In genomic region chr9:74846771-74847170, GRCh38 we compare ENCODE assay signal across 21 cellular contexts. TPM values are rescaled to one million over a fixed set of nuclear protein-coding genes. Genes with fewer than 3 reads are reported as not detected.
"Had no signal": no experiment of that assay in that cellular context is flagged by ENCODE, and none has a peak within 500 bp of the region (broad histone marks: within the 10 kb centered on the region; RNA-seq: fewer than 3 reads in every experiment).

No MANE protein-coding gene starts in this region.

- H3K4me1 Mint-ChIP-seq: activated B cell treated with CpG ODN at 0.5 μM for 24 hours; activated CD4-positive, alpha-beta T cell treated with anti-CD3 and anti-CD28 coated beads, Interleukin-2, amount 10 ng/mL, durations not matched to agents 7 days and 5 days; activated naive CD4-positive, alpha-beta T cell treated with anti-CD3 and anti-CD28 coated beads, Interleukin-2, amount 10 ng/mL, durations not matched to agents 7 days and 5 days; activated T-helper 17 cell treated with anti-CD3 and anti-CD28 coated beads, Interleukin-2, amount 50 U/mL, for 72 hours; naive thymus-derived CD8-positive, alpha-beta T cell; stimulated activated memory B cell treated with anti-CD40 and anti-IgM and Interleukin-4, amounts not matched to agents 10 μg/mL and 1 μg/mL and 100 μg/mL, for 72 hours had no signal

- H3K9me3 Mint-ChIP-seq: activated CD4-positive, alpha-beta T cell treated with anti-CD3 and anti-CD28 coated beads, Interleukin-2, amount 10 ng/mL, durations not matched to agents 7 days and 5 days; activated naive CD4-positive, alpha-beta T cell treated with anti-CD3 and anti-CD28 coated beads, Interleukin-2, amount 10 ng/mL, durations not matched to agents 7 days and 5 days; activated T-helper 17 cell treated with anti-CD3 and anti-CD28 coated beads, Interleukin-2, amount 50 U/mL, for 72 hours; stimulated activated memory B cell treated with anti-CD40 and anti-IgM and Interleukin-4, amounts not matched to agents 10 μg/mL and 1 μg/mL and 100 μg/mL, for 72 hours; T-helper 1 cell treated with Interleukin-12 subunit alpha and Interleukin-12 subunit beta and Interleukin-4 antibody, amounts not matched to agents 30 μg/mL and 1 μg/mL, for 36 hours had no signal

- H3K36me3 ChIP-seq: brain microvascular endothelial cell, esophagus muscularis mucosa, heart left ventricle, right atrium auricular region, tibial artery had no signal

- H3K9me3 ChIP-seq: mucosa of descending colon, neutrophil, tibial artery had no signal

- H3K27ac ChIP-seq: brain microvascular endothelial cell, dorsolateral prefrontal cortex, esophagus muscularis mucosa, heart left ventricle, neutrophil, right atrium auricular region, tibial artery had no signal

- H3K4me3 Mint-ChIP-seq: activated B cell treated with CpG ODN at 0.5 μM for 24 hours; activated CD4-positive, alpha-beta T cell treated with anti-CD3 and anti-CD28 coated beads, Interleukin-2, amount 10 ng/mL, durations not matched to agents 7 days and 5 days; activated naive CD4-positive, alpha-beta T cell treated with anti-CD3 and anti-CD28 coated beads, Interleukin-2, amount 10 ng/mL, durations not matched to agents 7 days and 5 days; activated T-helper 17 cell treated with anti-CD3 and anti-CD28 coated beads, Interleukin-2, amount 50 U/mL, for 72 hours; naive thymus-derived CD8-positive, alpha-beta T cell; stimulated activated memory B cell treated with anti-CD40 and anti-IgM and Interleukin-4, amounts not matched to agents 10 μg/mL and 1 μg/mL and 100 μg/mL, for 72 hours; T-helper 1 cell treated with Interleukin-12 subunit alpha and Interleukin-12 subunit beta and Interleukin-4 antibody, amounts not matched to agents 30 μg/mL and 1 μg/mL, for 36 hours had no signal

- H3K27me3 Mint-ChIP-seq: activated CD4-positive, alpha-beta T cell treated with anti-CD3 and anti-CD28 coated beads, Interleukin-2, amount 10 ng/mL, durations not matched to agents 7 days and 5 days; activated naive CD4-positive, alpha-beta T cell treated with anti-CD3 and anti-CD28 coated beads, Interleukin-2, amount 10 ng/mL, durations not matched to agents 7 days and 5 days; stimulated activated memory B cell treated with anti-CD40 and anti-IgM and Interleukin-4, amounts not matched to agents 10 μg/mL and 1 μg/mL and 100 μg/mL, for 72 hours had no signal

- H3K36me3 Mint-ChIP-seq: activated naive CD4-positive, alpha-beta T cell treated with anti-CD3 and anti-CD28 coated beads, Interleukin-2, amount 10 ng/mL, durations not matched to agents 7 days and 5 days; stimulated activated memory B cell treated with anti-CD40 and anti-IgM and Interleukin-4, amounts not matched to agents 10 μg/mL and 1 μg/mL and 100 μg/mL, for 72 hours had no signal

- H3K4me3 ChIP-seq: dorsolateral prefrontal cortex, esophagus muscularis mucosa, heart left ventricle, mucosa of descending colon, right atrium auricular region, smooth muscle cell, tibial artery had no signal

- H3K27ac Mint-ChIP-seq: activated B cell treated with CpG ODN at 0.5 μM for 24 hours; activated CD4-positive, alpha-beta T cell treated with anti-CD3 and anti-CD28 coated beads, Interleukin-2, amount 10 ng/mL, durations not matched to agents 7 days and 5 days; activated naive CD4-positive, alpha-beta T cell treated with anti-CD3 and anti-CD28 coated beads, Interleukin-2, amount 10 ng/mL, durations not matched to agents 7 days and 5 days; activated T-helper 17 cell treated with anti-CD3 and anti-CD28 coated beads, Interleukin-2, amount 50 U/mL, for 72 hours; naive thymus-derived CD8-positive, alpha-beta T cell; stimulated activated memory B cell treated with anti-CD40 and anti-IgM and Interleukin-4, amounts not matched to agents 10 μg/mL and 1 μg/mL and 100 μg/mL, for 72 hours; T-helper 1 cell treated with Interleukin-12 subunit alpha and Interleukin-12 subunit beta and Interleukin-4 antibody, amounts not matched to agents 30 μg/mL and 1 μg/mL, for 36 hours had no signal

- ATAC-seq: heart left ventricle; left lobe of liver; mucosa of descending colon; naive thymus-derived CD8-positive, alpha-beta T cell; stimulated activated memory B cell treated with anti-CD40 and anti-IgM and Interleukin-4, amounts not matched to agents 10 μg/mL and 1 μg/mL and 100 μg/mL, for 72 hours had no signal

- FAIRE-seq: frontal cortex, islet of Langerhans had no signal

- H3K4me2 ChIP-seq: smooth muscle cell had no signal

- DNase-seq: activated B cell treated with CpG ODN at 0.5 μM for 24 hours; activated CD4-positive, alpha-beta T cell treated with anti-CD3 and anti-CD28 coated beads, Interleukin-2, amount 10 ng/mL, durations not matched to agents 7 days and 5 days; activated CD8-positive, alpha-beta memory T cell treated with anti-CD3 and anti-CD28 coated beads for 24 hours; activated naive CD4-positive, alpha-beta T cell treated with anti-CD3 and anti-CD28 coated beads, Interleukin-2, amount 10 ng/mL, durations not matched to agents 7 days and 5 days; brain microvascular endothelial cell; dorsolateral prefrontal cortex; heart left ventricle; mammary epithelial cell; naive thymus-derived CD8-positive, alpha-beta T cell; tibial artery had no signal

- H3K4me1 ChIP-seq: esophagus muscularis mucosa, heart left ventricle, right atrium auricular region, tibial artery had no signal

- H3K27me3 ChIP-seq: brain microvascular endothelial cell, dorsolateral prefrontal cortex, esophagus muscularis mucosa, heart left ventricle, neutrophil, right atrium auricular region, tibial artery had no signal

RNA-seq across cellular contexts. Expression of gene TRPM6, which starts 41.0 kb away (rescaled TPM):
- total RNA-seq: activated B cell treated with CpG ODN at 0.5 μM for 24 hours; activated CD4-positive, alpha-beta T cell treated with anti-CD3 and anti-CD28 coated beads, Interleukin-2, amount 10 ng/mL, durations not matched to agents 7 days and 5 days; naive thymus-derived CD8-positive, alpha-beta T cell had no signal
- polyA plus RNA-seq: naive thymus-derived CD8-positive, alpha-beta T cell; smooth muscle cell had no signal
